In the genomic region with DNA sequence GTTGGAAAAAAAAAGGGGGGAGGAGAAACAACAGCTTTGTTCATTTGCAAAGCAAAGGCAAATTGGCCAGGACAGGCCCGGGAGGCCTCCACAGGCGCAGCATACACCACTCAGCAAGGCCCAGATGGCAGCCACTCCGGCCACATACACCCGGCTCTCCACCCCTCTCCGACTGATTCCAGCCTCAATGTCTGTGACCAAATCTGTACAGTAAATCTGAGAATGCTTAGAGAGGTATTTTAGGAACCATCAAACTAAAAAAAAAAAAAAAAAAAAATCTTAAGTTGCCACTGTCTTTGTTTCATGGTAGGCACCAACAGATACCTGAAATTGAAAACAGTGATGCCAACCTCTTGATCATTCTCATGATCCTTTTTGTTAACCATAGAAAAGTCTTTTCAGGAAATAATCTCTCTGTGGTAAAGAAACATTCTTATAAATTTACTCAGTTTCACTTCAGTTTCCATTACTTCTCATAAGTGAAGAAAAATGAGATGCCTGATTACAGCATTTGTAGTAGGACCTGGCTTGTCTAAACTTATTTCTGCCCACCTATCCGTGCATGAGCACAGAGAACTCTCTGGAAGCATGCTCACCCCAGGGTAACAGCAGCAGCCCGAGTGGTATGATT, we compare ENCODE assay signal across 8 cellular contexts. TPM values are rescaled to one million over a fixed set of nuclear protein-coding genes. Genes with fewer than 3 reads are reported as not detected.
DNase-seq lines count a peak whose midpoint lies in the region; ATAC-seq and TF ChIP-seq lines count a peak whose summit lies in the region.

No MANE protein-coding gene starts in this region.

- H4K91ac ChIP-seq in mesenchymal stem cell (ENCODE audit: low read length) = no peak overlapping the region

- H3K18ac ChIP-seq in mesenchymal stem cell (ENCODE audit: low read depth in 1 of 2, low read length in 2 of 2) = no peak overlapping the region

- H3K4me1 Mint-ChIP-seq in activated CD8-positive, alpha-beta T cell treated with anti-CD3 and anti-CD28 coated beads for 36 hours (ENCODE audit: low read depth) = peaks cover 92% of the 10 kb centered on the region
- H3K4me1 Mint-ChIP-seq in stimulated activated naive CD8-positive, alpha-beta T cell treated with anti-CD3 and anti-CD28 coated beads, Interleukin-15, Interleukin-2, amounts not matched to agents 100 ng/mL and 50 ng/mL, for 24 hours (ENCODE audit: low read depth) = peaks cover 99% of the 10 kb centered on the region

- peak; percentile 61 for ATAC-seq in HG02852 (IDR thresholded peaks at IDR 0.05; ENCODE audit: unreplicated experiment)
- peak; percentile 57 for ATAC-seq in activated CD8-positive, alpha-beta T cell treated with anti-CD3 and anti-CD28 coated beads for 36 hours

- H3K4me3 Mint-ChIP-seq in activated CD8-positive, alpha-beta T cell treated with anti-CD3 and anti-CD28 coated beads for 36 hours = no peak overlapping the region
- H3K4me3 Mint-ChIP-seq in stimulated activated naive CD8-positive, alpha-beta T cell treated with anti-CD3 and anti-CD28 coated beads, Interleukin-15, Interleukin-2, amounts not matched to agents 100 ng/mL and 50 ng/mL, for 24 hours = peak overlapping the region; percentile 55

- no peak overlapping the region for H2AK5ac ChIP-seq in mesenchymal stem cell (ENCODE audit: low read length, severe bottlenecking)

- peak; percentile 18 for DNase-seq in activated T-cell treated with anti-CD3 and anti-CD28 coated beads, Interleukin-2, amount 50 U/mL, for 1 hour
- no peak for DNase-seq in activated T-cell treated with anti-CD3 and anti-CD28 coated beads for 4 hours
- DNase-seq in activated CD8-positive, alpha-beta T cell treated with anti-CD3 and anti-CD28 coated beads for 36 hours = peak; percentile 47
- no peak for DNase-seq in stimulated activated CD8-positive, alpha-beta memory T cell treated with anti-CD3 and anti-CD28 coated beads, Interleukin-4, amount 100 ng/mL, for 48 hours
- no peak for DNase-seq in AML-193 (lab: John Stamatoyannopoulos, UW)
- DNase-seq in mesenchymal stem cell = no peak

- H3K27me3 Mint-ChIP-seq in activated CD8-positive, alpha-beta T cell treated with anti-CD3 and anti-CD28 coated beads for 36 hours = peaks cover 12% of the 10 kb centered on the region
- peaks cover 16% of the 10 kb centered on the region for H3K27me3 Mint-ChIP-seq in stimulated activated naive CD8-positive, alpha-beta T cell treated with anti-CD3 and anti-CD28 coated beads, Interleukin-15, Interleukin-2, amounts not matched to agents 100 ng/mL and 50 ng/mL, for 24 hours

- H3K27ac Mint-ChIP-seq in activated CD8-positive, alpha-beta T cell treated with anti-CD3 and anti-CD28 coated beads for 36 hours = peak overlapping the region; percentile 71
- H3K27ac Mint-ChIP-seq in stimulated activated naive CD8-positive, alpha-beta T cell treated with anti-CD3 and anti-CD28 coated beads, Interleukin-15, Interleukin-2, amounts not matched to agents 100 ng/mL and 50 ng/mL, for 24 hours = peak overlapping the region; percentile 36

- 85% methylated on average over 4 of the region's 7 CpGs for WGBS in mesenchymal stem cell

- H3K4ac ChIP-seq in mesenchymal stem cell (ENCODE audit: low read depth in 1 of 2, low read length in 2 of 2) = no peak overlapping the region

- no peak overlapping the region for H3K23ac ChIP-seq in mesenchymal stem cell (ENCODE audit: low read length in 2 of 2)

- H2BK120ac ChIP-seq in mesenchymal stem cell (ENCODE audit: low read depth, low read length) = no peak overlapping the region

- H3K9me3 ChIP-seq in mesenchymal stem cell (ENCODE audit: control insufficient read depth, low read length) = no peaks in the 10 kb centered on the region

- CTCF ChIA-PET in activated CD8-positive, alpha-beta T cell treated with anti-CD3 and anti-CD28 coated beads for 36 hours (lab: Charles Lee) = no interaction called here

- no peak overlapping the region for H4K8ac ChIP-seq in mesenchymal stem cell (ENCODE audit: low read length)

- POLR2A ChIA-PET in activated CD8-positive, alpha-beta T cell treated with anti-CD3 and anti-CD28 coated beads for 36 hours (lab: Charles Lee) = interaction anchor here (0.6 to 21.6 kb wide), 4 partner anchors 13 to 71 kb away, joined by 3 to 239 read pairs (median 4); partner anchors contain the start of gene VPS37B

- no peak overlapping the region for H2BK12ac ChIP-seq in mesenchymal stem cell (ENCODE audit: low read length in 2 of 2)

- peaks cover 40% of the 10 kb centered on the region for H3K4me1 ChIP-seq in mesenchymal stem cell (ENCODE audit: control insufficient read depth, insufficient read depth, low read depth, low read length)

- intact Hi-C loops in activated CD8-positive, alpha-beta T cell treated with anti-CD3 and anti-CD28 coated beads for 36 hours (cut with micrococcal nuclease) = no loop called here

- H2AFZ ChIP-seq in mesenchymal stem cell (ENCODE audit: low read depth, low read length) = no peak overlapping the region

- peaks cover 24% of the 10 kb centered on the region for H3K36me3 Mint-ChIP-seq in activated CD8-positive, alpha-beta T cell treated with anti-CD3 and anti-CD28 coated beads for 36 hours (ENCODE audit: low read depth)
- peaks cover 10% of the 10 kb centered on the region for H3K36me3 Mint-ChIP-seq in stimulated activated naive CD8-positive, alpha-beta T cell treated with anti-CD3 and anti-CD28 coated beads, Interleukin-15, Interleukin-2, amounts not matched to agents 100 ng/mL and 50 ng/mL, for 24 hours (ENCODE audit: low read depth)

- H3K79me1 ChIP-seq in mesenchymal stem cell (replicated peaks; ENCODE audit: low read length, poor library complexity, severe bottlenecking) = peaks cover 3% of the 10 kb centered on the region

- H3K9ac ChIP-seq in mesenchymal stem cell (ENCODE audit: low read length) = no peak overlapping the region

- no peak overlapping the region for H2BK5ac ChIP-seq in mesenchymal stem cell (ENCODE audit: low read depth, low read length, poor library complexity, severe bottlenecking)

- no peaks in the 10 kb centered on the region for H3K9me3 Mint-ChIP-seq in activated CD8-positive, alpha-beta T cell treated with anti-CD3 and anti-CD28 coated beads for 36 hours
- no peaks in the 10 kb centered on the region for H3K9me3 Mint-ChIP-seq in stimulated activated naive CD8-positive, alpha-beta T cell treated with anti-CD3 and anti-CD28 coated beads, Interleukin-15, Interleukin-2, amounts not matched to agents 100 ng/mL and 50 ng/mL, for 24 hours

- no peak overlapping the region for H3K27ac ChIP-seq in mesenchymal stem cell (ENCODE audit: low read length, poor library complexity, severe bottlenecking)

- no peak overlapping the region for H3K14ac ChIP-seq in mesenchymal stem cell (ENCODE audit: low read length in 2 of 2)

- no peak overlapping the region for H3K4me2 ChIP-seq in mesenchymal stem cell (ENCODE audit: low read length, poor library complexity, severe bottlenecking)

- H3K27me3 ChIP-seq in mesenchymal stem cell (ENCODE audit: control insufficient read depth in 1 of 2, insufficient read depth in 1 of 2, low read length in 2 of 2) = no peaks in the 10 kb centered on the region

- H2BK15ac ChIP-seq in mesenchymal stem cell (ENCODE audit: low read depth, poor library complexity, severe bottlenecking) = no peak overlapping the region

- H3K36me3 ChIP-seq in mesenchymal stem cell (ENCODE audit: control insufficient read depth in 1 of 2, insufficient read depth in 2 of 2, low read depth in 1 of 2, low read length in 2 of 2) = peaks cover 4 to 8% of the 10 kb centered on the region in 2 experiments

- no peak for TF ChIP-seq CTCF in activated CD8-positive, alpha-beta T cell treated with anti-CD3 and anti-CD28 coated beads for 36 hours (IDR thresholded peaks at IDR 0.05)

- H3K4me3 ChIP-seq in mesenchymal stem cell (ENCODE audit: insufficient read depth in 1 of 2, low read depth in 1 of 2, low read length in 2 of 2) = no peak overlapping the region

RNA-seq across cellular contexts. Expression of gene VPS37B, which starts 20.2 kb away (rescaled TPM):
- total RNA-seq in activated CD8-positive, alpha-beta T cell treated with anti-CD3 and anti-CD28 coated beads for 36 hours = 10 to 100 TPM; 17.8 to 18.4 TPM
- polyA plus RNA-seq in mesenchymal stem cell (2013, experiment 1 of 2) = 23.0 TPM
- polyA plus RNA-seq in mesenchymal stem cell (2013, experiment 2 of 2) = 23.9 TPM

RNA-seq across cellular contexts. Expression of gene HIP1R, which starts 40.4 kb away (rescaled TPM):
- 10 to 100 TPM; 22.8 to 22.9 TPM for total RNA-seq in activated CD8-positive, alpha-beta T cell treated with anti-CD3 and anti-CD28 coated beads for 36 hours
- 4.6 TPM for polyA plus RNA-seq in mesenchymal stem cell (2013, experiment 1 of 2)
- polyA plus RNA-seq in mesenchymal stem cell (2013, experiment 2 of 2) = 5.0 TPM

Comparison
In these comparisons a context has a peak if more than half of its experiments do, and no peak if none do; other contexts are left out.
1. DNase-seq: peak in activated T-cell treated with anti-CD3 and anti-CD28 coated beads, Interleukin-2, amount 50 U/mL, for 1 hour (single experiment) and activated CD8-positive, alpha-beta T cell treated with anti-CD3 and anti-CD28 coated beads for 36 hours (single experiment); none in activated T-cell treated with anti-CD3 and anti-CD28 coated beads for 4 hours (single experiment), stimulated activated CD8-positive, alpha-beta memory T cell treated with anti-CD3 and anti-CD28 coated beads, Interleukin-4, amount 100 ng/mL, for 48 hours (single experiment), AML-193 (0 of 2) and mesenchymal stem cell (single experiment).